ENCODE assay signal across 8 cellular contexts in the genomic region with DNA sequence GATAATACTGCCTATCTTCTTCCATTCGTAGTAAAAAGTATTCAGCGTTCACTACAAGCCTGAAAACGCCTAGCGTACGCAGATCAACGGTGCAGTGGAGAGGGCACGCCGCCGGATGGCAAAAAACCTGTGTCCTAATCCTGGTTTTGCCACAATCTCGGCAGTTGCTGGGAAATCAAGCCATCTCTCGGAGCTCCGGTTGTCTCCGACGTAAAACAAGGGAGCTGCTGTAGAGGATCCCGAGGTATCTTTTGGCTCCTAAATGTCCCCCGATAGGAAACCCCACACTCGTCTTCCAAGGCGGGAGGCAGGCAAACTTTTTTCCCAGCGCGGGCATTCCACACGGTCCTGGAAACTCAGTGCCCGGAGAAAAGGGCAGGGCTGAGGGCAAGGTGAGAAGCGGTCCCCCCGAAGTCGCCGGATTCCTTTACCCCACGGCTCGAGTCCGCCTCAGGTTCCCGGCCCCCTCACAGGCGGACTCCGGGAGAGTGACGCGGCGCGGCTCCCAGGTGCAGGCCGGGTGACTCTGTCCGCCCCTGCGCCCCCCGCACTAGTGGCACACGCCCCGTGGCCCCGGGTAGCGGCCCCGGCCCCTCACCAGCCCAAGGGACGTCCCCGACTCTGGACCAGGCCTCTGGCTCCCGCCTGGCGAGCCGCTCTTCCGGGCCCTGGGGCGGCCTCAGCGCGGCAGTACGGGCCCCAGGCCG. TPM values are rescaled to one million over a fixed set of nuclear protein-coding genes. Genes with fewer than 3 reads are reported as not detected.
DNase-seq lines count a peak whose midpoint lies in the region; ATAC-seq, FAIRE-seq and TF ChIP-seq lines count a peak whose summit lies in the region.

No MANE protein-coding gene starts in this region.

- peaks cover 38% of the 10 kb centered on the region for H3K4me1 Mint-ChIP-seq in activated naive CD8-positive, alpha-beta T cell treated with anti-CD3 and anti-CD28 coated beads for 36 hours

- no peaks in the 10 kb centered on the region for H3K9me3 Mint-ChIP-seq in activated naive CD8-positive, alpha-beta T cell treated with anti-CD3 and anti-CD28 coated beads for 36 hours

- ATAC-seq in HG02623 (IDR thresholded peaks at IDR 0.05; ENCODE audit: unreplicated experiment) (peak; percentile 22), left cardiac atrium (peak; percentile 20 to 48)

- no peaks in the 10 kb centered on the region for H3K27me3 ChIP-seq in parathyroid adenoma (ENCODE audit: control insufficient read depth, insufficient read depth, low read length)

- no peaks in the 10 kb centered on the region for H3K79me2 ChIP-seq in parathyroid adenoma

- intact Hi-C loops in left cardiac atrium (cut with DNase I) = no loop called here

- peak overlapping the region; percentile 83 for H3K27ac ChIP-seq in parathyroid adenoma

- no peaks in the 10 kb centered on the region for H3K27me3 Mint-ChIP-seq in activated naive CD8-positive, alpha-beta T cell treated with anti-CD3 and anti-CD28 coated beads for 36 hours

- FAIRE-seq in RCC 7860 (lab: Jason Lieb, UNC) = no peak

- DNase-seq in ELF-1 (ENCODE audit: low read depth, low spot score) = peak; percentile 37
- peak; percentile 39 for DNase-seq in RCC 7860 (ENCODE audit: low spot score)
- peak; percentile 52 for DNase-seq in activated naive CD8-positive, alpha-beta T cell treated with anti-CD3 and anti-CD28 coated beads for 36 hours
- DNase-seq in left cardiac atrium = no peak
- DNase-seq in NCI-H2081 treated with DMSO at 0.1 percent for 48 hours (lab: John Stamatoyannopoulos, UW) = no peak
- DNase-seq in amniotic stem cell (lab: John Stamatoyannopoulos, UW) = no peak

- no peaks in the 10 kb centered on the region for H3K9me3 ChIP-seq in parathyroid adenoma (ENCODE audit: control insufficient read depth, low read length)

- no peaks in the 10 kb centered on the region for H3K36me3 ChIP-seq in parathyroid adenoma (ENCODE audit: control insufficient read depth, insufficient read depth, low read length)

- peak overlapping the region; percentile 74 for H3K4me3 Mint-ChIP-seq in activated naive CD8-positive, alpha-beta T cell treated with anti-CD3 and anti-CD28 coated beads for 36 hours

- peak overlapping the region; percentile 93 for H3K4me3 ChIP-seq in parathyroid adenoma (ENCODE audit: low read depth, low read length)

- H3K9ac ChIP-seq in parathyroid adenoma = peak overlapping the region; percentile 93

- no peak for TF ChIP-seq CTCF in parathyroid adenoma (IDR thresholded peaks at IDR 0.05)

- peak overlapping the region; percentile 65 for H3K27ac Mint-ChIP-seq in activated naive CD8-positive, alpha-beta T cell treated with anti-CD3 and anti-CD28 coated beads for 36 hours

- H2AFZ ChIP-seq in parathyroid adenoma = peak overlapping the region; percentile 98

- peak overlapping the region; percentile 100 for H3K4me2 ChIP-seq in parathyroid adenoma (ENCODE audit: low read length)

- H3K36me3 Mint-ChIP-seq in activated naive CD8-positive, alpha-beta T cell treated with anti-CD3 and anti-CD28 coated beads for 36 hours = peaks cover 5% of the 10 kb centered on the region

- H3K4me1 ChIP-seq in parathyroid adenoma = peaks cover 19% of the 10 kb centered on the region

RNA-seq across cellular contexts. Expression of a gene that starts 0.6 kb away (rescaled TPM):
- total RNA-seq in activated naive CD8-positive, alpha-beta T cell treated with anti-CD3 and anti-CD28 coated beads for 36 hours = 10 to 100 TPM; 37.6 to 41.7 TPM
- 10 to 100 TPM; 42.4 to 46.1 TPM for total RNA-seq in left cardiac atrium

RNA-seq across cellular contexts. Expression of a gene that starts 19.7 kb away (rescaled TPM):
- total RNA-seq in activated naive CD8-positive, alpha-beta T cell treated with anti-CD3 and anti-CD28 coated beads for 36 hours = 10 to 100 TPM; 55.0 to 55.6 TPM
- total RNA-seq in left cardiac atrium = 1 to 10 TPM in 1 of 2 donors, under 1 TPM in 1; 0.39 to 1.6 TPM

Comparison
In these comparisons a context has a peak if more than half of its experiments do, and no peak if none do; other contexts are left out.
1. DNase-seq: peak in ELF-1 (single experiment), RCC 7860 (single experiment) and activated naive CD8-positive, alpha-beta T cell treated with anti-CD3 and anti-CD28 coated beads for 36 hours (single experiment); none in left cardiac atrium (single experiment), NCI-H2081 treated with DMSO at 0.1 percent for 48 hours (single experiment) and amniotic stem cell (single experiment).
2. RNA of a gene that starts 19.7 kb away (total RNA-seq): 55.0 to 55.6 TPM in activated naive CD8-positive, alpha-beta T cell treated with anti-CD3 and anti-CD28 coated beads for 36 hours; 0.39 to 1.6 TPM in left cardiac atrium; every median in the first group is over 10 times any median in the second.